9 cellular contexts compared by ENCODE assay signal in genomic region chr1:15683411-15684039, GRCh38. TPM values are rescaled to one million over a fixed set of nuclear protein-coding genes. Genes with fewer than 3 reads are reported as not detected.
DNase-seq lines count a peak whose midpoint lies in the region; ATAC-seq and TF ChIP-seq lines count a peak whose summit lies in the region.
"Had no signal": no experiment of that assay in that cellular context is flagged by ENCODE, and none has a peak within 500 bp of the region (broad histone marks: within the 10 kb centered on the region; RNA-seq: fewer than 3 reads in every experiment).

No MANE protein-coding gene starts in this region.

- peaks cover 48% of the 10 kb centered on the region for H3K79me2 ChIP-seq in osteoblast (ENCODE audit: insufficient read depth, low read length)

- DNase-seq in CD4-positive, alpha-beta memory T cell = no peak
- no peak for DNase-seq in RWPE2 (ENCODE audit: low spot score)
- no peak for DNase-seq in esophagus muscularis mucosa (ENCODE audit: extremely low spot score)
- DNase-seq in osteoblast (ENCODE audit: insufficient read length, low spot score, missing footprints) = peak; percentile 76
- no peak for DNase-seq in T-helper 9 cell
- no peak for DNase-seq in SK-N-DZ (ENCODE audit: low spot score)
- no peak for DNase-seq in NCI-H82 treated with DMSO at 0.1 percent for 48 hours (lab: John Stamatoyannopoulos, UW; ENCODE audit: unreplicated experiment)
- DNase-seq in T1000 (lab: John Stamatoyannopoulos, UW) = no peak
- DNase-seq: SHP77 treated with DMSO at 0.1 percent for 48 hours had no signal

- CTCF ChIA-PET in CD4-positive, alpha-beta memory T cell (lab: Charles Lee; ENCODE audit: partially characterized antibody) = no interaction called here

- POLR2A ChIA-PET in CD4-positive, alpha-beta memory T cell (lab: Charles Lee; ENCODE audit: partially characterized antibody) = no interaction called here

- no peaks in the 10 kb centered on the region for H3K27me3 Mint-ChIP-seq in CD4-positive, alpha-beta memory T cell

- peaks cover 0 to 10% of the 10 kb centered on the region in 2 donors for H3K36me3 Mint-ChIP-seq in CD4-positive, alpha-beta memory T cell

- H3K9me3 ChIP-seq in CD4-positive, alpha-beta memory T cell (ENCODE audit: control insufficient read depth in 1 of 2, low read length in 2 of 2) = no peaks in the 10 kb centered on the region
- H3K9me3 ChIP-seq in RWPE2 (ENCODE audit: severe bottlenecking) (no peaks in the 10 kb centered on the region), esophagus muscularis mucosa (no peaks in the 10 kb centered on the region), osteoblast (ENCODE audit: low read depth, low read length) (no peaks in the 10 kb centered on the region)

- no peaks in the 10 kb centered on the region for H3K27me3 ChIP-seq in CD4-positive, alpha-beta memory T cell (ENCODE audit: insufficient read depth, low read length)
- H3K27me3 ChIP-seq in RWPE2 (ENCODE audit: insufficient read depth, poor library complexity, severe bottlenecking) (no peaks in the 10 kb centered on the region), esophagus muscularis mucosa (no peaks in the 10 kb centered on the region), osteoblast (ENCODE audit: insufficient read depth, low read length) (no peaks in the 10 kb centered on the region)

- peaks cover 25% of the 10 kb centered on the region for H3K4me1 ChIP-seq in CD4-positive, alpha-beta memory T cell (ENCODE audit: insufficient read depth, low read length)
- peaks cover 35% of the 10 kb centered on the region for H3K4me1 ChIP-seq in RWPE2 (ENCODE audit: insufficient read depth, poor library complexity, severe bottlenecking)
- peaks cover 17 to 45% (median 36%) of the 10 kb centered on the region in 4 donors for H3K4me1 ChIP-seq in esophagus muscularis mucosa
- H3K4me1 ChIP-seq in osteoblast (ENCODE audit: insufficient read depth, low read length) = peaks cover 40% of the 10 kb centered on the region

- H3K4me2 ChIP-seq in osteoblast (ENCODE audit: insufficient read depth, low read length) = peak overlapping the region; percentile 94

- TF ChIP-seq CTCF in RWPE2 (IDR thresholded peaks at IDR 0.05; ENCODE audit: poor library complexity, severe bottlenecking) = no peak
- TF ChIP-seq CTCF in esophagus muscularis mucosa (IDR thresholded peaks at IDR 0.05) = no peak
- TF ChIP-seq CTCF in osteoblast (IDR thresholded peaks at IDR 0.05; ENCODE audit: extremely low read depth, low read depth, low read length) = no peak

- peaks cover 20 to 34% (median 27%) of the 10 kb centered on the region in 4 donors for H3K4me1 Mint-ChIP-seq in CD4-positive, alpha-beta memory T cell

- peak overlapping the region; percentile 50 for H2AFZ ChIP-seq in osteoblast (ENCODE audit: low read length)

- H3K36me3 ChIP-seq in CD4-positive, alpha-beta memory T cell (ENCODE audit: insufficient read depth, low read length) = no peaks in the 10 kb centered on the region
- H3K36me3 ChIP-seq in RWPE2 (ENCODE audit: low read depth) = no peaks in the 10 kb centered on the region; the same call in 1 of the 2 replicates
- no peaks in the 10 kb centered on the region for H3K36me3 ChIP-seq in esophagus muscularis mucosa
- peaks cover 4% of the 10 kb centered on the region for H3K36me3 ChIP-seq in osteoblast (ENCODE audit: insufficient read depth, low read length)

- H3K9me3 Mint-ChIP-seq in CD4-positive, alpha-beta memory T cell = no peaks in the 10 kb centered on the region

- H4K20me1 ChIP-seq in osteoblast (ENCODE audit: insufficient read depth, low read length) = peaks cover 20% of the 10 kb centered on the region

- ATAC-seq in RWPE2 (ENCODE audit: low read depth) = no peak

- no peak for TF ChIP-seq POLR2A in esophagus muscularis mucosa (IDR thresholded peaks at IDR 0.05; ENCODE audit: low read depth)

- peak overlapping the region; percentile 63 to 89 (median 82) for H3K4me3 Mint-ChIP-seq in CD4-positive, alpha-beta memory T cell

- 47% methylated on average over 13 of the region's 18 CpGs for WGBS in esophagus muscularis mucosa

- intact Hi-C loops in CD4-positive, alpha-beta memory T cell (cut with micrococcal nuclease) = no loop called here
- intact Hi-C loops in esophagus muscularis mucosa (cut with DNase I) = no loop called here

- peak overlapping the region; percentile 75 to 96 (median 93) for H3K27ac Mint-ChIP-seq in CD4-positive, alpha-beta memory T cell

- TF ChIP-seq EP300 in esophagus muscularis mucosa (IDR thresholded peaks at IDR 0.05) = no peak

- peak overlapping the region; percentile 98 for H3K27ac ChIP-seq in CD4-positive, alpha-beta memory T cell (ENCODE audit: low read depth, low read length)
- H3K27ac ChIP-seq in RWPE2 (ENCODE audit: poor library complexity, severe bottlenecking) (peak overlapping the region; percentile 87), esophagus muscularis mucosa (replicated peaks in 1 of 4) (peak overlapping the region; percentile 93 to 96 (median 94)), osteoblast (ENCODE audit: low read depth, low read length) (peak overlapping the region; percentile 92)

- peak overlapping the region; percentile 57 to 92 for H3K4me3 ChIP-seq in CD4-positive, alpha-beta memory T cell (ENCODE audit: low read length in 2 of 2)
- peak overlapping the region; percentile 92 for H3K4me3 ChIP-seq in RWPE2 (ENCODE audit: severe bottlenecking)
- peak overlapping the region; percentile 69 to 96 (median 88) for H3K4me3 ChIP-seq in esophagus muscularis mucosa
- peak overlapping the region; percentile 87 for H3K4me3 ChIP-seq in osteoblast (ENCODE audit: insufficient read depth, low read length)

RNA-seq across cellular contexts. Expression of gene PLEKHM2, which starts 0.6 kb away (rescaled TPM):
- total RNA-seq in CD4-positive, alpha-beta memory T cell = 10 to 100 TPM; 53.1 to 59.8 TPM
- polyA plus RNA-seq in CD4-positive, alpha-beta memory T cell = 1 to 10 TPM; 2.0 to 8.8 TPM
- total RNA-seq in esophagus muscularis mucosa = 10 to 100 TPM; 44.4 to 68.2 (median 55.2) TPM
- total RNA-seq in osteoblast = 123 and 132 TPM in 2 replicates
- 24.5 and 26.5 TPM in 2 replicates for polyA plus RNA-seq in SK-N-DZ (2014; cell fraction: cytosol; rRNA removed)
- polyA plus RNA-seq in SK-N-DZ (2014; cell fraction: nucleus; rRNA removed) = 38.0 and 51.0 TPM in 2 replicates

RNA-seq across cellular contexts. Expression of gene SLC25A34, which starts 52.5 kb away (rescaled TPM):
- 1 to 10 TPM; 2.2 to 4.2 TPM for total RNA-seq in CD4-positive, alpha-beta memory T cell
- under 1 TPM in 1 of 2 donors, not detected in 1; 0.08 TPM for polyA plus RNA-seq in CD4-positive, alpha-beta memory T cell
- total RNA-seq in esophagus muscularis mucosa (under 1 TPM; 0.66 to 0.97 (median 0.76) TPM), osteoblast (1.4 and 1.5 TPM in 2 replicates)
- 0.35 and 0.89 TPM in 2 replicates for polyA plus RNA-seq in SK-N-DZ (2014; cell fraction: cytosol; rRNA removed)
- 1.6 and 4.3 TPM in 2 replicates for polyA plus RNA-seq in SK-N-DZ (2014; cell fraction: nucleus; rRNA removed)

RNA-seq across cellular contexts. Expression of gene TMEM82, which starts 58.8 kb away (rescaled TPM):
- total RNA-seq in CD4-positive, alpha-beta memory T cell = not detected
- polyA plus RNA-seq in CD4-positive, alpha-beta memory T cell = not detected
- not detected for total RNA-seq in esophagus muscularis mucosa
- not detected in 2 replicates for total RNA-seq in osteoblast
- polyA plus RNA-seq in SK-N-DZ (2014; cell fraction: cytosol; rRNA removed) = not detected in 2 replicates
- not detected in 2 replicates for polyA plus RNA-seq in SK-N-DZ (2014; cell fraction: nucleus; rRNA removed)
